In the genomic region with DNA sequence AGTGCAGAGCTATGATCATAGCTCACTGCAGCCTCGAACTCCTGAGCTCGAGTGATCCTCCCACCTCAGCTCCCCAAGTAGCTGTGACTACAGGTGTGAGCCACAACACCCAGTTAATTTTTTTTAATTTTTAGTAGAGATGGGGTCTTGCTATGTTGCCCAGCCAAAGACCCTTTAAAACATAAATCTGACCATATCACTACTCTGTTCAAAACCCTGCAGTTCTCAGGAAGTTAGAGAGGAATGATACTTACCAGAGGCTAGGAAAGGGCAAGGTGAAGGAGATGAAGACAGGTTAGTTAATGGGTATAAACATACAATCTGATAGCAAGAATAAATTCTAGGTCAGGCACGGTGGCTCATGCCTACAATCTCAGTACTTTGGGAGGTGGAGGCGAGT, we compare ENCODE assay signal across 21 cellular contexts.
"Had no signal": no experiment of that assay in that cellular context is flagged by ENCODE, and none has a peak within 500 bp of the region (broad histone marks: within the 10 kb centered on the region; RNA-seq: fewer than 3 reads in every experiment).

No MANE protein-coding gene starts in this region.

- H3K9me3 ChIP-seq: gastrocnemius medialis, mucosa of descending colon, prostate gland, right atrium auricular region, sigmoid colon, testis, tibial artery had no signal

- H3K4me1 ChIP-seq: gastrocnemius medialis, prostate gland, right atrium auricular region, tibial artery had no signal

- ATAC-seq: gastrocnemius medialis; left lobe of liver; mucosa of descending colon; natural killer cell treated with Interleukin-12 subunit alpha and Interleukin-12 subunit beta and Interleukin-15 and Interleukin-18, amount 100 ng/mL, for 72 hours; stimulated activated memory B cell treated with anti-CD40 and anti-IgM and Interleukin-4, amounts not matched to agents 10 μg/mL and 1 μg/mL and 100 μg/mL, for 72 hours; stimulated activated naive CD8-positive, alpha-beta T cell treated with anti-CD3 and anti-CD28 coated beads, Interleukin-15, Interleukin-2, amounts not matched to agents 100 U/mL and 50 U/mL, for 24 hours had no signal

- H3K4me3 ChIP-seq: dorsolateral prefrontal cortex, gastrocnemius medialis, lung, mucosa of descending colon, prostate gland, right atrium auricular region, sigmoid colon, testis, tibial artery had no signal

- H3K27me3 ChIP-seq: dorsolateral prefrontal cortex, gastrocnemius medialis, right atrium auricular region, sigmoid colon, testis, tibial artery had no signal

- H3K27ac ChIP-seq: dorsolateral prefrontal cortex, gastrocnemius medialis, prostate gland, right atrium auricular region, sigmoid colon, testis, tibial artery had no signal

- H3K36me3 ChIP-seq: gastrocnemius medialis, prostate gland, right atrium auricular region, sigmoid colon, tibial artery had no signal

- DNase-seq: dorsolateral prefrontal cortex; effector CD4-positive, alpha-beta T cell; foreskin fibroblast; gastrocnemius medialis; kidney; mucosa of descending colon; naive B cell; nucleus accumbens; sigmoid colon; stimulated activated CD4-positive, alpha-beta T cell treated with anti-CD3 and anti-CD28 coated beads, Interleukin-2, amount 100 ng/mL, for 24 hours; stimulated activated CD4-positive, alpha-beta T cell treated with anti-CD3 and anti-CD28 coated beads, Interleukin-4, amount 100 ng/mL, for 24 hours; stimulated activated naive CD8-positive, alpha-beta T cell treated with anti-CD3 and anti-CD28 coated beads, Interleukin-15, Interleukin-2, amounts not matched to agents 100 U/mL and 50 U/mL, for 24 hours; substantia nigra; testis; tibial artery had no signal
